Comparison of ENCODE assay signal across 1 cellular context in the genomic region with DNA sequence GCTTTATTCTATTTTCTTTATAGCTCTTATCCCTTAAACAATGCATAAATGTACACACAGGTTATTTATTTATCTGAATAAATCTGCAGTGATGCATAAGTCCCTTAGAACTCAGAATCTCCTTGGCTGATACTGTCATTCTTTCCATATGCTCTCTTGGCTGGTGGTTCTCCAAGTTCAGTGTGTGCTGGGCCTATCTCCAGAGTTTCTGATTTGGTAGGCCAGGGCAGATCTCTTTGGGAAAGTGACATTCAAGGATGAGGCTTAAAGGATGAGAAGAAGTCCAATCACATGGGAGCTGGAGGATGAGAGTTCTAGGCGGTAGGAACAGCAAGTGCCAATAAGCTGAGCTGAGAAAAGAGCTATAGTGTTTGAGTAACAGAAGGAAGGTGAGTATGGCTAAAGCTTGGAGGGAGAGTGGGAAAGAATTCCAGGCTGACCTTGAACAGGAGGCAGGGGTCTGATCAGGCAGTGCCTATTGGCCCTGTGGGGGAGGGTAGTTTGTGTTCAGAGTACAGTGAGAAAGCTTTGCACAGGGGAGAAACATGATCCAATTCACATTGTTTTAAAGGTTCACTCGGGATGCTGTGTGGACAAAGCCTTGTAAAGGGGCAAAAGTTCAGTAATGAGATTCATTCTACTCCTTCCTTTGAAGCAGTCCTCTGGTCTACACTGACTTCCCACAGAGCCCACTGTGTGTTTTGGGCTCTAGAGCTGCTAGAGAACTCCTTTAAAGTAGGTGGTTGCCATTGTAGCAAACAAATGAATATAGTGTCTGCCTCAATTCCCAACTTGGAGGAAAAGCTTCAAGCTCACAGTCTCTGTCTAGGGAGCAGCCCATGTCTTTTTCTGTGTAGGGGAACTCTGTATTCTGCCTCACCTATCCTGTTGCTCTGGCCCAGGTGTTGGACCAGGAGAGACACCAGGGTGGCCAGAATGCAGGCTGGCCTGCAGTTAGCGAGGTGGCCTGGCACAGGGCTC.
A peak's percentile ranks its signal among the peaks of the same experiment; 100 is the strongest.
TF ChIP-seq lines count a peak whose summit lies in the region.

No MANE protein-coding gene starts in this region.

TF ChIP-seq in HepG2, 621 proteins besides CTCF, POLR2A, EP300 and RAD21 (continued from another document and continues in another):
- TF ChIP-seq, protein P1, sequence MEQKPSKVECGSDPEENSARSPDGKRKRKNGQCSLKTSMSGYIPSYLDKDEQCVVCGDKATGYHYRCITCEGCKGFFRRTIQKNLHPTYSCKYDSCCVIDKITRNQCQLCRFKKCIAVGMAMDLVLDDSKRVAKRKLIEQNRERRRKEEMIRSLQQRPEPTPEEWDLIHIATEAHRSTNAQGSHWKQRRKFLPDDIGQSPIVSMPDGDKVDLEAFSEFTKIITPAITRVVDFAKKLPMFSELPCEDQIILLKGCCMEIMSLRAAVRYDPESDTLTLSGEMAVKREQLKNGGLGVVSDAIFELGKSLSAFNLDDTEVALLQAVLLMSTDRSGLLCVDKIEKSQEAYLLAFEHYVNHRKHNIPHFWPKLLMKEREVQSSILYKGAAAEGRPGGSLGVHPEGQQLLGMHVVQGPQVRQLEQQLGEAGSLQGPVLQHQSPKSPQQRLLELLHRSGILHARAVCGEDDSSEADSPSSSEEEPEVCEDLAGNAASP (CRISPR knock-in tag; IDR thresholded peaks at IDR 0.05; ENCODE audit: borderline replicate concordance): peak; percentile 47; the same call in 1 of the 2 replicates
- no peak for TF ChIP-seq ZNF883 (CRISPR knock-in tag; IDR thresholded peaks at IDR 0.05; ENCODE audit: not compliant biosample characterization)
- TF ChIP-seq MED1 (CRISPR knock-in tag; IDR thresholded peaks at IDR 0.05): peak; percentile 72
- TF ChIP-seq, protein P2, sequence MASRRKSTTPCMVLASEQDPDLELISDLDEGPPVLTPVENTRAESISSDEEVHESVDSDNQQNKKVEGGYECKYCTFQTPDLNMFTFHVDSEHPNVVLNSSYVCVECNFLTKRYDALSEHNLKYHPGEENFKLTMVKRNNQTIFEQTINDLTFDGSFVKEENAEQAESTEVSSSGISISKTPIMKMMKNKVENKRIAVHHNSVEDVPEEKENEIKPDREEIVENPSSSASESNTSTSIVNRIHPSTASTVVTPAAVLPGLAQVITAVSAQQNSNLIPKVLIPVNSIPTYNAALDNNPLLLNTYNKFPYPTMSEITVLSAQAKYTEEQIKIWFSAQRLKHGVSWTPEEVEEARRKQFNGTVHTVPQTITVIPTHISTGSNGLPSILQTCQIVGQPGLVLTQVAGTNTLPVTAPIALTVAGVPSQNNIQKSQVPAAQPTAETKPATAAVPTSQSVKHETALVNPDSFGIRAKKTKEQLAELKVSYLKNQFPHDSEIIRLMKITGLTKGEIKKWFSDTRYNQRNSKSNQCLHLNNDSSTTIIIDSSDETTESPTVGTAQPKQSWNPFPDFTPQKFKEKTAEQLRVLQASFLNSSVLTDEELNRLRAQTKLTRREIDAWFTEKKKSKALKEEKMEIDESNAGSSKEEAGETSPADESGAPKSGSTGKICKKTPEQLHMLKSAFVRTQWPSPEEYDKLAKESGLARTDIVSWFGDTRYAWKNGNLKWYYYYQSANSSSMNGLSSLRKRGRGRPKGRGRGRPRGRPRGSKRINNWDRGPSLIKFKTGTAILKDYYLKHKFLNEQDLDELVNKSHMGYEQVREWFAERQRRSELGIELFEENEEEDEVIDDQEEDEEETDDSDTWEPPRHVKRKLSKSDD (CRISPR knock-in tag; IDR thresholded peaks at IDR 0.05; ENCODE audit: low read depth): no peak
- TF ChIP-seq ZNF143 (CRISPR knock-in tag; IDR thresholded peaks at IDR 0.05): no peak
- TF ChIP-seq SP2 (CRISPR knock-in tag; IDR thresholded peaks at IDR 0.05): no peak
- TF ChIP-seq AHR (CRISPR knock-in tag; IDR thresholded peaks at IDR 0.05): no peak
- peak; percentile 76; the same call in 1 of the 2 replicates for TF ChIP-seq ESRRA (CRISPR knock-in tag; IDR thresholded peaks at IDR 0.05; ENCODE audit: low read depth)
- 0 out of 2 replicates have a peak, but pooled peaks have one; percentile 36 for TF ChIP-seq DNMT1 (CRISPR knock-in tag; IDR thresholded peaks at IDR 0.05)
- TF ChIP-seq KAT8 (CRISPR knock-in tag; IDR thresholded peaks at IDR 0.05): peak; percentile 49; the same call in 1 of the 2 replicates
- no peak for TF ChIP-seq PRPF4 (IDR thresholded peaks at IDR 0.05; ENCODE audit: low read depth, low read length, poor library complexity, severe bottlenecking)
- TF ChIP-seq FOXO1 (CRISPR knock-in tag; IDR thresholded peaks at IDR 0.05): peak; percentile 82; the same call in 1 of the 2 replicates
- TF ChIP-seq EHMT2 (IDR thresholded peaks at IDR 0.05; ENCODE audit: borderline replicate concordance, low read depth, low read length): peak; percentile 83; the same call in 1 of the 2 replicates
- TF ChIP-seq, protein P3, sequence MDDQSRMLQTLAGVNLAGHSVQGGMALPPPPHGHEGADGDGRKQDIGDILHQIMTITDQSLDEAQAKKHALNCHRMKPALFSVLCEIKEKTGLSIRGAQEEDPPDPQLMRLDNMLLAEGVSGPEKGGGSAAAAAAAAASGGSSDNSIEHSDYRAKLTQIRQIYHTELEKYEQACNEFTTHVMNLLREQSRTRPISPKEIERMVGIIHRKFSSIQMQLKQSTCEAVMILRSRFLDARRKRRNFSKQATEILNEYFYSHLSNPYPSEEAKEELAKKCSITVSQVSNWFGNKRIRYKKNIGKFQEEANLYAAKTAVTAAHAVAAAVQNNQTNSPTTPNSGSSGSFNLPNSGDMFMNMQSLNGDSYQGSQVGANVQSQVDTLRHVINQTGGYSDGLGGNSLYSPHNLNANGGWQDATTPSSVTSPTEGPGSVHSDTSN (CRISPR knock-in tag; IDR thresholded peaks at IDR 0.05; ENCODE audit: borderline replicate concordance): no peak
- TF ChIP-seq KAT7 (CRISPR knock-in tag; IDR thresholded peaks at IDR 0.05; ENCODE audit: borderline replicate concordance): peak; percentile 66; the same call in 1 of the 2 replicates
- TF ChIP-seq SMAD9 (CRISPR knock-in tag; IDR thresholded peaks at IDR 0.05): no peak
- TF ChIP-seq ZNF747 (CRISPR knock-in tag; IDR thresholded peaks at IDR 0.05; ENCODE audit: borderline replicate concordance): no peak
- no peak for TF ChIP-seq ZSCAN22 (CRISPR knock-in tag; IDR thresholded peaks at IDR 0.05)
- peak; percentile 56 for TF ChIP-seq ZFY (CRISPR knock-in tag; IDR thresholded peaks at IDR 0.05)
- no peak for TF ChIP-seq HES4 (CRISPR knock-in tag; IDR thresholded peaks at IDR 0.05; ENCODE audit: borderline replicate concordance)
- TF ChIP-seq HNRNPL (IDR thresholded peaks at IDR 0.05; ENCODE audit: low read depth, low read length): no peak
- TF ChIP-seq TBX2 (CRISPR knock-in tag; IDR thresholded peaks at IDR 0.05; ENCODE audit: borderline replicate concordance): no peak; the same call in 1 of the 2 replicates
- no peak for TF ChIP-seq CCDC6 (CRISPR knock-in tag; IDR thresholded peaks at IDR 0.05)
- peak; percentile 68 for TF ChIP-seq ZNF230 (CRISPR knock-in tag; IDR thresholded peaks at IDR 0.05)
- TF ChIP-seq, protein P4, sequence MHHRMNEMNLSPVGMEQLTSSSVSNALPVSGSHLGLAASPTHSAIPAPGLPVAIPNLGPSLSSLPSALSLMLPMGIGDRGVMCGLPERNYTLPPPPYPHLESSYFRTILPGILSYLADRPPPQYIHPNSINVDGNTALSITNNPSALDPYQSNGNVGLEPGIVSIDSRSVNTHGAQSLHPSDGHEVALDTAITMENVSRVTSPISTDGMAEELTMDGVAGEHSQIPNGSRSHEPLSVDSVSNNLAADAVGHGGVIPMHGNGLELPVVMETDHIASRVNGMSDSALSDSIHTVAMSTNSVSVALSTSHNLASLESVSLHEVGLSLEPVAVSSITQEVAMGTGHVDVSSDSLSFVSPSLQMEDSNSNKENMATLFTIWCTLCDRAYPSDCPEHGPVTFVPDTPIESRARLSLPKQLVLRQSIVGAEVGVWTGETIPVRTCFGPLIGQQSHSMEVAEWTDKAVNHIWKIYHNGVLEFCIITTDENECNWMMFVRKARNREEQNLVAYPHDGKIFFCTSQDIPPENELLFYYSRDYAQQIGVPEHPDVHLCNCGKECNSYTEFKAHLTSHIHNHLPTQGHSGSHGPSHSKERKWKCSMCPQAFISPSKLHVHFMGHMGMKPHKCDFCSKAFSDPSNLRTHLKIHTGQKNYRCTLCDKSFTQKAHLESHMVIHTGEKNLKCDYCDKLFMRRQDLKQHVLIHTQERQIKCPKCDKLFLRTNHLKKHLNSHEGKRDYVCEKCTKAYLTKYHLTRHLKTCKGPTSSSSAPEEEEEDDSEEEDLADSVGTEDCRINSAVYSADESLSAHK (CRISPR knock-in tag; IDR thresholded peaks at IDR 0.05; ENCODE audit: borderline replicate concordance): no peak
- TF ChIP-seq, protein P5, sequence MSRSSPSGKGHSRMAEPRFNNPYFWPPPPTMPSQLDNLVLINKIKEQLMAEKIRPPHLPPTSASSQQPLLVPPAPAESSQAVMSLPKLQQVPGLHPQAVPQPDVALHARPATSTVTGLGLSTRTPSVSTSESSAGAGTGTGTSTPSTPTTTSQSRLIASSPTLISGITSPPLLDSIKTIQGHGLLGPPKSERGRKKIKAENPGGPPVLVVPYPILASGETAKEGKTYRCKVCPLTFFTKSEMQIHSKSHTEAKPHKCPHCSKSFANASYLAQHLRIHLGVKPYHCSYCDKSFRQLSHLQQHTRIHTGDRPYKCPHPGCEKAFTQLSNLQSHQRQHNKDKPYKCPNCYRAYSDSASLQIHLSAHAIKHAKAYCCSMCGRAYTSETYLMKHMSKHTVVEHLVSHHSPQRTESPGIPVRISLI (CRISPR knock-in tag; IDR thresholded peaks at IDR 0.05; ENCODE audit: borderline replicate concordance): peak; percentile 18; the same call in 1 of the 2 replicates
- TF ChIP-seq BORCS8-MEF2B (CRISPR knock-in tag; IDR thresholded peaks at IDR 0.05): no peak
- no peak for TF ChIP-seq ZNF530 (CRISPR knock-in tag; IDR thresholded peaks at IDR 0.05; ENCODE audit: low read depth)
- TF ChIP-seq NR3C1 (CRISPR knock-in tag; IDR thresholded peaks at IDR 0.05): no peak
- no peak for TF ChIP-seq KLF9 (CRISPR knock-in tag; IDR thresholded peaks at IDR 0.05; ENCODE audit: low read depth)
- no peak for TF ChIP-seq ZNF333 (CRISPR knock-in tag; IDR thresholded peaks at IDR 0.05; ENCODE audit: borderline replicate concordance)
- TF ChIP-seq, protein P6, sequence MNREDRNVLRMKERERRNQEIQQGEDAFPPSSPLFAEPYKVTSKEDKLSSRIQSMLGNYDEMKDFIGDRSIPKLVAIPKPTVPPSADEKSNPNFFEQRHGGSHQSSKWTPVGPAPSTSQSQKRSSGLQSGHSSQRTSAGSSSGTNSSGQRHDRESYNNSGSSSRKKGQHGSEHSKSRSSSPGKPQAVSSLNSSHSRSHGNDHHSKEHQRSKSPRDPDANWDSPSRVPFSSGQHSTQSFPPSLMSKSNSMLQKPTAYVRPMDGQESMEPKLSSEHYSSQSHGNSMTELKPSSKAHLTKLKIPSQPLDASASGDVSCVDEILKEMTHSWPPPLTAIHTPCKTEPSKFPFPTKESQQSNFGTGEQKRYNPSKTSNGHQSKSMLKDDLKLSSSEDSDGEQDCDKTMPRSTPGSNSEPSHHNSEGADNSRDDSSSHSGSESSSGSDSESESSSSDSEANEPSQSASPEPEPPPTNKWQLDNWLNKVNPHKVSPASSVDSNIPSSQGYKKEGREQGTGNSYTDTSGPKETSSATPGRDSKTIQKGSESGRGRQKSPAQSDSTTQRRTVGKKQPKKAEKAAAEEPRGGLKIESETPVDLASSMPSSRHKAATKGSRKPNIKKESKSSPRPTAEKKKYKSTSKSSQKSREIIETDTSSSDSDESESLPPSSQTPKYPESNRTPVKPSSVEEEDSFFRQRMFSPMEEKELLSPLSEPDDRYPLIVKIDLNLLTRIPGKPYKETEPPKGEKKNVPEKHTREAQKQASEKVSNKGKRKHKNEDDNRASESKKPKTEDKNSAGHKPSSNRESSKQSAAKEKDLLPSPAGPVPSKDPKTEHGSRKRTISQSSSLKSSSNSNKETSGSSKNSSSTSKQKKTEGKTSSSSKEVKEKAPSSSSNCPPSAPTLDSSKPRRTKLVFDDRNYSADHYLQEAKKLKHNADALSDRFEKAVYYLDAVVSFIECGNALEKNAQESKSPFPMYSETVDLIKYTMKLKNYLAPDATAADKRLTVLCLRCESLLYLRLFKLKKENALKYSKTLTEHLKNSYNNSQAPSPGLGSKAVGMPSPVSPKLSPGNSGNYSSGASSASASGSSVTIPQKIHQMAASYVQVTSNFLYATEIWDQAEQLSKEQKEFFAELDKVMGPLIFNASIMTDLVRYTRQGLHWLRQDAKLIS (CRISPR knock-in tag; IDR thresholded peaks at IDR 0.05): no peak
- TF ChIP-seq ZNF562 (CRISPR knock-in tag; IDR thresholded peaks at IDR 0.05; ENCODE audit: borderline replicate concordance): no peak
- TF ChIP-seq PPARG (CRISPR knock-in tag; conservative IDR thresholded peaks at IDR 0.05): peak; percentile 67; the same call in 1 of the 2 replicates
- no peak for TF ChIP-seq ZNF790 (CRISPR knock-in tag; IDR thresholded peaks at IDR 0.05; ENCODE audit: borderline replicate concordance)
- TF ChIP-seq, protein P7, sequence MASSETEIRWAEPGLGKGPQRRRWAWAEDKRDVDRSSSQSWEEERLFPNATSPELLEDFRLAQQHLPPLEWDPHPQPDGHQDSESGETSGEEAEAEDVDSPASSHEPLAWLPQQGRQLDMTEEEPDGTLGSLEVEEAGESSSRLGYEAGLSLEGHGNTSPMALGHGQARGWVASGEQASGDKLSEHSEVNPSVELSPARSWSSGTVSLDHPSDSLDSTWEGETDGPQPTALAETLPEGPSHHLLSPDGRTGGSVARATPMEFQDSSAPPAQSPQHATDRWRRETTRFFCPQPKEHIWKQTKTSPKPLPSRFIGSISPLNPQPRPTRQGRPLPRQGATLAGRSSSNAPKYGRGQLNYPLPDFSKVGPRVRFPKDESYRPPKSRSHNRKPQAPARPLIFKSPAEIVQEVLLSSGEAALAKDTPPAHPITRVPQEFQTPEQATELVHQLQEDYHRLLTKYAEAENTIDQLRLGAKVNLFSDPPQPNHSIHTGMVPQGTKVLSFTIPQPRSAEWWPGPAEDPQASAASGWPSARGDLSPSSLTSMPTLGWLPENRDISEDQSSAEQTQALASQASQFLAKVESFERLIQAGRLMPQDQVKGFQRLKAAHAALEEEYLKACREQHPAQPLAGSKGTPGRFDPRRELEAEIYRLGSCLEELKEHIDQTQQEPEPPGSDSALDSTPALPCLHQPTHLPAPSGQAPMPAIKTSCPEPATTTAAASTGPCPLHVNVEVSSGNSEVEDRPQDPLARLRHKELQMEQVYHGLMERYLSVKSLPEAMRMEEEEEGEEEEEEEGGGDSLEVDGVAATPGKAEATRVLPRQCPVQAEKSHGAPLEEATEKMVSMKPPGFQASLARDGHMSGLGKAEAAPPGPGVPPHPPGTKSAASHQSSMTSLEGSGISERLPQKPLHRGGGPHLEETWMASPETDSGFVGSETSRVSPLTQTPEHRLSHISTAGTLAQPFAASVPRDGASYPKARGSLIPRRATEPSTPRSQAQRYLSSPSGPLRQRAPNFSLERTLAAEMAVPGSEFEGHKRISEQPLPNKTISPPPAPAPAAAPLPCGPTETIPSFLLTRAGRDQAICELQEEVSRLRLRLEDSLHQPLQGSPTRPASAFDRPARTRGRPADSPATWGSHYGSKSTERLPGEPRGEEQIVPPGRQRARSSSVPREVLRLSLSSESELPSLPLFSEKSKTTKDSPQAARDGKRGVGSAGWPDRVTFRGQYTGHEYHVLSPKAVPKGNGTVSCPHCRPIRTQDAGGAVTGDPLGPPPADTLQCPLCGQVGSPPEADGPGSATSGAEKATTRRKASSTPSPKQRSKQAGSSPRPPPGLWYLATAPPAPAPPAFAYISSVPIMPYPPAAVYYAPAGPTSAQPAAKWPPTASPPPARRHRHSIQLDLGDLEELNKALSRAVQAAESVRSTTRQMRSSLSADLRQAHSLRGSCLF (CRISPR knock-in tag; IDR thresholded peaks at IDR 0.05; ENCODE audit: borderline replicate concordance): no peak
- TF ChIP-seq JUNB (CRISPR knock-in tag; IDR thresholded peaks at IDR 0.05; ENCODE audit: borderline replicate concordance): 0 out of 2 replicates have a peak, but pooled peaks have one; percentile 47
- TF ChIP-seq ATAD3A (CRISPR knock-in tag; IDR thresholded peaks at IDR 0.05): no peak
